Comparison of ENCODE assay signal across 8 cellular contexts in genomic region chr20:52103911-52104545, GRCh38.
DNase-seq lines count a peak whose midpoint lies in the region; ATAC-seq and TF ChIP-seq lines count a peak whose summit lies in the region.

No MANE protein-coding gene starts in this region.

- TF ChIP-seq CTCF in CD14-positive monocyte (IDR thresholded peaks at IDR 0.05) (no peak), brain microvascular endothelial cell (IDR thresholded peaks at IDR 0.05; ENCODE audit: low read depth, low read length, missing control alignments) (no peak), adrenal gland (IDR thresholded peaks at IDR 0.05) (no peak)

- peak overlapping the region; percentile 75 to 92 for H3K4me3 Mint-ChIP-seq in CD14-positive monocyte

- no peak overlapping the region for H4K5ac ChIP-seq in mesendoderm (ENCODE audit: low read length)

- no peak overlapping the region for H2BK15ac ChIP-seq in mesendoderm (replicated peaks; ENCODE audit: low read depth)

- H3K9me3 ChIP-seq in adrenal gland (replicated peaks in 1 of 3) = no peaks in the 10 kb centered on the region

- WGBS in mesendoderm (ENCODE audit: extremely low coverage, insufficient coverage, low lambda C conversion rate) = no CpG with 5 or more reads among the region's 33 CpGs
- 2 to 7% (median 4%) methylated on average over 16 to 33 of the region's 33 CpGs for WGBS in adrenal gland, 4 donors

- peak overlapping the region in 2 of 7 donors; percentile 19 to 80 for H3K27ac Mint-ChIP-seq in CD14-positive monocyte

- H3K4me2 ChIP-seq in mesendoderm (ENCODE audit: low read length) = peak overlapping the region; percentile 60

- H2BK120ac ChIP-seq in mesendoderm (ENCODE audit: low read depth, low read length) = no peak overlapping the region

- H3K27ac ChIP-seq in brain microvascular endothelial cell (peak overlapping the region; percentile 16), mesendoderm (ENCODE audit: low read depth, low read length) (peak overlapping the region; percentile 38), adrenal gland (no peak overlapping the region)

- peaks cover 0 to 4% of the 10 kb centered on the region in 2 donors for H3K36me3 Mint-ChIP-seq in CD14-positive monocyte

- ATAC-seq in activated CD4-positive, CD25-positive, alpha-beta regulatory T cell treated with anti-CD3 and anti-CD28 coated beads, Interleukin-2, amount 50 U/mL, for 24 hours = no peak
- ATAC-seq in GM19463 (IDR thresholded peaks at IDR 0.05; ENCODE audit: unreplicated experiment) = no peak

- H3K36me3 ChIP-seq in brain microvascular endothelial cell (replicated peaks) = no peaks in the 10 kb centered on the region
- no peaks in the 10 kb centered on the region for H3K36me3 ChIP-seq in mesendoderm (ENCODE audit: control insufficient read depth, insufficient read depth, low read length)
- no peaks in the 10 kb centered on the region for H3K36me3 ChIP-seq in adrenal gland (replicated peaks in 1 of 2)

- peak overlapping the region; percentile 82 for H3K4me3 ChIP-seq in brain microvascular endothelial cell (ENCODE audit: low read depth, low read length)
- H3K4me3 ChIP-seq in mesendoderm (ENCODE audit: low read length) = no peak overlapping the region
- H3K4me3 ChIP-seq in adrenal gland = peak overlapping the region in 1 of 4 donors; percentile 49

- no peaks in the 10 kb centered on the region for H3K27me3 ChIP-seq in brain microvascular endothelial cell (replicated peaks)
- peaks cover 22% of the 10 kb centered on the region for H3K27me3 ChIP-seq in mesendoderm (ENCODE audit: insufficient read depth, low read length, poor library complexity)
- H3K27me3 ChIP-seq in adrenal gland = peaks cover 32% of the 10 kb centered on the region

- H3K9ac ChIP-seq in mesendoderm (ENCODE audit: low read length) = peak overlapping the region; percentile 4

- TF ChIP-seq POLR2A in adrenal gland (IDR thresholded peaks at IDR 0.05) = no peak

- peaks cover 38 to 60% (median 54%) of the 10 kb centered on the region in 3 donors for H3K27me3 Mint-ChIP-seq in CD14-positive monocyte (ENCODE audit: low read depth in 3 of 3)

- peaks cover 0 to 16% (median 5%) of the 10 kb centered on the region in 7 donors for H3K9me3 Mint-ChIP-seq in CD14-positive monocyte

- no peak overlapping the region for H3K18ac ChIP-seq in mesendoderm (ENCODE audit: low read length)

- no peak overlapping the region for H4K8ac ChIP-seq in mesendoderm (ENCODE audit: low read depth, low read length)

- peak overlapping the region; percentile 66 for H3K56ac ChIP-seq in mesendoderm (ENCODE audit: low read length)

- no peaks in the 10 kb centered on the region for H3K79me2 ChIP-seq in mesendoderm (ENCODE audit: control insufficient read depth, insufficient read depth, low read length)

- in situ Hi-C loops in KBM-7 (cut with MboI; ENCODE audit: low pct_unique_long_range_greater_than_20kb, low sequenced_read_pairs) = no loop called here
- in situ Hi-C loops in brain microvascular endothelial cell (cut with HindIII; ENCODE audit: low pct_ligation_motif_present, low sequenced_read_pairs) = no loop called here

- DNase-seq in CD14-positive monocyte (ENCODE audit: low spot score) (peak; percentile 48), KBM-7 (peak; percentile 93), brain microvascular endothelial cell (peak; percentile 9), mesendoderm (peak; percentile 92), adrenal gland (no peak), amygdala (lab: John Stamatoyannopoulos, UW) (no peak)

- H3K23ac ChIP-seq in mesendoderm (ENCODE audit: low read length) = no peak overlapping the region

- no peaks in the 10 kb centered on the region for H3K79me1 ChIP-seq in mesendoderm (ENCODE audit: low read length)

- H2BK5ac ChIP-seq in mesendoderm (ENCODE audit: low read length) = no peak overlapping the region

- H3K4me1 ChIP-seq in mesendoderm (ENCODE audit: control insufficient read depth, low read depth, low read length) = peaks cover 8% of the 10 kb centered on the region
- H3K4me1 ChIP-seq in adrenal gland (replicated peaks in 1 of 2) = peaks cover 13 to 27% of the 10 kb centered on the region in 2 donors

- H3K4me1 Mint-ChIP-seq in CD14-positive monocyte = peaks cover 29% of the 10 kb centered on the region

- H2AK5ac ChIP-seq in mesendoderm (ENCODE audit: low read length) = no peak overlapping the region

- intact Hi-C loops in CD14-positive monocyte (cut with micrococcal nuclease) = no loop called here
- intact Hi-C loops in adrenal gland (cut with DNase I) = no loop called here

- H3K4ac ChIP-seq in mesendoderm (ENCODE audit: low read depth, low read length) = no peak overlapping the region

Comparison
In these comparisons a context has a peak if more than half of its experiments do, and no peak if none do; other contexts are left out.
1. DNase-seq: peak in CD14-positive monocyte (single experiment), KBM-7 (single experiment), brain microvascular endothelial cell (single experiment) and mesendoderm (single experiment); none in adrenal gland (0 of 7) and amygdala (0 of 56).
2. H3K27ac ChIP-seq: peak in brain microvascular endothelial cell (single experiment) and mesendoderm (single experiment); none in adrenal gland (0 of 5).